ENCODE assay signal across 8 cellular contexts in the genomic region with DNA sequence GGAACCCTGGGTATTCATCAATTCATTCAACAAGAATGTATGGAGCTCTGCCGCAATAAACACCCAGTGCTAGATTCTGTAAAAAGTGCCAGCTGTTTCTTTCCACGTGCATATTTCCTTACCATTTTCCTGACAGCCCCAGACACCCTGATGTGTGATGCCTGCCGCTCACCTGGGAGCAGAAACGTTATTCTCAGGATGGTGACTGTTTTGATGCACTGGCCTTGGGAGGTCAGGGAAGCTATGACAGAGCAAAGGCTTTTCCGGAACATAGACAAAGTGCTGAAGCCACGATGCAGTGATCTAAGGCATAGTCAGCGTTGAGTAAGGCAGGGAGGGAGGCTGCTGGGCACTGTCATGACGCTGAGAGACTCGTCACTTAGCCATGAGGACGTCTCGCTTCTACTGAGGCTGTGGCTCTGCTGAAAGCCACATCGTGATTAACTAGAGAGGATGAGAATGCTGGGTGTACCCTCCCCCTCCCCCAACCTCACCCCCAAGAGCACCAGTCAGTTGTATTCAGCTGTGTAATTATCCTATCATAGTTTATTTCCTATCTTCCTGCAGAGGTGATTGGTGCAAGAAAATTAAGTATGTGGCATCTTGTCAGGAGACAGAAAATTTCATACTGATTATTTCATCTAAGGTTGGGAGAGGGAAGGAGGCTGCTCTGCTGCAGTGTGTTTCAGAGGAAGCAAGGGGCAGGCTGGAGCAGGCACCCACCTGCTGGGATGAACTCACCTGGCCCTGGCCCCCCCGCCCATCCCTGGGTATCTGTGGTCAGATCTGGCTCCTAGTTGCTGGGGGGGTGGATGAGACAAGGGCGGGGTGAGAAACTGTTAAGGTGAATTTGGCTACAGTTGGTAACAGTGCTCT. TPM values are rescaled to one million over a fixed set of nuclear protein-coding genes. Genes with fewer than 3 reads are reported as not detected.
DNase-seq lines count a peak whose midpoint lies in the region; ATAC-seq and TF ChIP-seq lines count a peak whose summit lies in the region.

No MANE protein-coding gene starts in this region.

- no peaks in the 10 kb centered on the region for H3K36me3 Mint-ChIP-seq in activated CD4-positive, alpha-beta memory T cell treated with anti-CD3 and anti-CD28 coated beads for 36 hours

- H3K27ac Mint-ChIP-seq in activated CD4-positive, alpha-beta memory T cell treated with anti-CD3 and anti-CD28 coated beads for 36 hours: peak overlapping the region; percentile 98

- peak overlapping the region; percentile 82 for H3K4me3 Mint-ChIP-seq in activated CD4-positive, alpha-beta memory T cell treated with anti-CD3 and anti-CD28 coated beads for 36 hours

- H3K9me3 Mint-ChIP-seq in activated CD4-positive, alpha-beta memory T cell treated with anti-CD3 and anti-CD28 coated beads for 36 hours: no peaks in the 10 kb centered on the region

- ATAC-seq in HG03521 (IDR thresholded peaks at IDR 0.05; ENCODE audit: unreplicated experiment) (no peak), HG02840 (IDR thresholded peaks at IDR 0.05; ENCODE audit: low FRiP score, unreplicated experiment) (no peak)

- TF ChIP-seq CTCF in fibroblast of mammary gland (conservative IDR thresholded peaks at IDR 0.05; ENCODE audit: control insufficient read depth, insufficient read depth, low read depth, low read length): peak; percentile 26

- peaks cover 71% of the 10 kb centered on the region for H3K4me1 Mint-ChIP-seq in activated CD4-positive, alpha-beta memory T cell treated with anti-CD3 and anti-CD28 coated beads for 36 hours (ENCODE audit: low read depth)

- POLR2A ChIA-PET in activated CD4-positive, alpha-beta memory T cell treated with anti-CD3 and anti-CD28 coated beads for 36 hours (lab: Charles Lee): interaction anchor here (1.1 to 5.4 kb wide), 6 partner anchors 35 to 154 kb away, joined by 3 to 112 read pairs (median 8); a partner anchor contains a TSS

- DNase-seq in activated gamma-delta T cell treated with Interleukin-2 at 50 U/mL for 16 hours: peak; percentile 27
- DNase-seq in activated gamma-delta T cell (lab: John Stamatoyannopoulos, UW): no peak
- DNase-seq in activated CD4-positive, alpha-beta memory T cell treated with anti-CD3 and anti-CD28 coated beads for 36 hours: peak; percentile 88
- DNase-seq in fibroblast of mammary gland (ENCODE audit: low read depth): peak; percentile 99
- peak; percentile 36 for DNase-seq in stimulated activated CD4-positive, alpha-beta T cell treated with anti-CD3 and anti-CD28 coated beads, Interleukin-2, amount 100 ng/mL, for 4 hours (ENCODE audit: low read depth)
- DNase-seq in COR-L47 (lab: John Stamatoyannopoulos, UW): no peak

- CTCF ChIA-PET in activated CD4-positive, alpha-beta memory T cell treated with anti-CD3 and anti-CD28 coated beads for 36 hours (lab: Charles Lee): interaction anchor here (0.6 to 5.0 kb wide), 50 partner anchors 8 to 251 kb away, joined by 3 to 221 read pairs (median 5); a partner anchor contains a TSS

- intact Hi-C loops in activated CD4-positive, alpha-beta memory T cell treated with anti-CD3 and anti-CD28 coated beads for 36 hours (cut with micrococcal nuclease): loop anchor here (1.0 kb wide), 6 partner anchors 18 to 194 kb away; no protein-coding TSS in a partner anchor

- peak overlapping the region; percentile 22 for H3K4me3 ChIP-seq in fibroblast of mammary gland (ENCODE audit: control insufficient read depth, low read depth, low read length)

- no peaks in the 10 kb centered on the region for H3K27me3 Mint-ChIP-seq in activated CD4-positive, alpha-beta memory T cell treated with anti-CD3 and anti-CD28 coated beads for 36 hours

RNA-seq across cellular contexts. Expression of a gene that starts 48.8 kb away (rescaled TPM):
- 10 to 100 TPM; 44.1 to 48.3 TPM for total RNA-seq in activated CD4-positive, alpha-beta memory T cell treated with anti-CD3 and anti-CD28 coated beads for 36 hours

Comparison
In these comparisons a context has a peak if more than half of its experiments do, and no peak if none do; other contexts are left out.
1. DNase-seq: peak in activated gamma-delta T cell treated with Interleukin-2 at 50 U/mL for 16 hours (single experiment), activated CD4-positive, alpha-beta memory T cell treated with anti-CD3 and anti-CD28 coated beads for 36 hours (single experiment), fibroblast of mammary gland (single experiment) and stimulated activated CD4-positive, alpha-beta T cell treated with anti-CD3 and anti-CD28 coated beads, Interleukin-2, amount 100 ng/mL, for 4 hours (single experiment); none in activated gamma-delta T cell (single experiment) and COR-L47 (single experiment).